29 cellular contexts compared by ENCODE assay signal in genomic region chr13:81498969-81499368, GRCh38.
"Had no signal": no experiment of that assay in that cellular context is flagged by ENCODE, and none has a peak within 500 bp of the region (broad histone marks: within the 10 kb centered on the region; RNA-seq: fewer than 3 reads in every experiment).

No MANE protein-coding gene starts in this region.

- ATAC-seq: activated CD4-positive, CD25-positive, alpha-beta regulatory T cell treated with anti-CD3 and anti-CD28 coated beads, Interleukin-2, amount 50 U/mL, for 24 hours; activated CD8-positive, alpha-beta memory T cell treated with anti-CD3 and anti-CD28 coated beads, Interleukin-2, amount 10 ng/mL, durations not matched to agents 7 days and 5 days; PC-3; Right ventricle myocardium inferior; WTC11 had no signal

- DNase-seq: activated CD4-positive, alpha-beta memory T cell treated with anti-CD3 and anti-CD28 coated beads, Interleukin-2, amount 10 ng/mL, durations not matched to agents 7 days and 5 days; activated CD4-positive, alpha-beta T cell treated with anti-CD3 and anti-CD28 coated beads for 4 hours; activated CD4-positive, alpha-beta T cell treated with anti-CD3 and anti-CD28 coated beads, Interleukin-2, amount 50 U/mL, for 1 hour; activated CD8-positive, alpha-beta memory T cell treated with anti-CD3 and anti-CD28 coated beads for 24 hours; activated CD8-positive, alpha-beta memory T cell treated with anti-CD3 and anti-CD28 coated beads, Interleukin-2, amount 10 ng/mL, durations not matched to agents 7 days and 5 days; activated CD8-positive, alpha-beta memory T cell treated with anti-CD3 and anti-CD28 coated beads, Interleukin-2, amount 50 U/mL, for 48 hours; activated effector memory CD4-positive, alpha-beta T cell treated with Interleukin-2 at 50 U/mL for 16 hours; activated naive CD4-positive, alpha-beta T cell treated with anti-CD3 and anti-CD28 coated beads, Interleukin-2, amount 10 ng/mL, durations not matched to agents 7 days and 5 days; activated T-cell treated with anti-CD3 and anti-CD28 coated beads, Interleukin-2, amount 50 U/mL, for 48 hours; amniotic stem cell; aorta; brain microvascular endothelial cell; central memory CD4-positive, alpha-beta T cell; Kasumi-1; KG1; MG63; NCI-H1048; NCI-H1436 treated with DMSO at 0.1 percent for 48 hours; NCI-H1694 treated with DMSO at 0.1 percent for 48 hours; NCI-H2029; NCI-H345; NCI-H524 treated with DMSO at 0.1 percent for 48 hours; PC-3; Peyer's patch; SJCRH30; T1000 had no signal
